Comparison of ENCODE assay signal across 25 cellular contexts in the genomic region with DNA sequence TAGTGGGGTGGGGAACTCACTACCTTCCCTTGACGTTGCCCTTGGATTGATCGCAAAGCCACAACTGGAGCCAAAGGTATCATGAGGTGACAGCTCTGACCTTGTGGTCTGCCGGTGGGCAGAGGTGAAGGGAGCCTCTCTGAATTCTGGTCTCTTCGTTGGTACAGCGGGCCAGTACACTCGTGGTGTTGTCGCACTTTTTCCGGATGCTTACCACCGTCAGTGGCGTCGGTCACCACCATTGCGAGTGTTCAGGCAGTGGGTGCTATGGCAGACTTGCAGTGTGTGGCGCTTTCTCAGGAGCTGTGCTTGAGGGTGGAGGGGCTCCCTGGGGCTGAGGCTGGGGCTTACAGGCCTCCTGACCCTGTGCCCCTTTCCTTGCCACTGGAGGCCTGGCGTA.
"Had no signal": no experiment of that assay in that cellular context is flagged by ENCODE, and none has a peak within 500 bp of the region (broad histone marks: within the 10 kb centered on the region; RNA-seq: fewer than 3 reads in every experiment).

No MANE protein-coding gene starts in this region.

- FAIRE-seq: colon had no signal

- H3K27me3 Mint-ChIP-seq: activated naive CD8-positive, alpha-beta T cell; activated T-helper 17 cell treated with anti-CD3 and anti-CD28 coated beads, Interleukin-2, amount 50 U/mL, for 72 hours; effector memory CD8-positive, alpha-beta T cell had no signal

- H3K4me1 Mint-ChIP-seq: activated T-helper 17 cell treated with anti-CD3 and anti-CD28 coated beads, Interleukin-2, amount 50 U/mL, for 72 hours had no signal

- H3K36me3 Mint-ChIP-seq: activated naive CD8-positive, alpha-beta T cell had no signal

- H3K36me3 ChIP-seq: esophagus muscularis mucosa, gastrocnemius medialis had no signal

- H3K9me3 Mint-ChIP-seq: activated CD8-positive, alpha-beta T cell treated with anti-CD3 and anti-CD28 coated beads for 36 hours; activated T-cell treated with anti-CD3 and anti-CD28 coated beads, Interleukin-2, amount 50 U/mL, for 4 hours; activated T-helper 17 cell treated with anti-CD3 and anti-CD28 coated beads, Interleukin-2, amount 50 U/mL, for 72 hours; effector memory CD8-positive, alpha-beta T cell; T-helper 2 cell treated with Interferon-gamma antibody and Interleukin-4, amounts not matched to agents 5 μg/mL and 100 μg/mL, for 36 hours had no signal

- H3K4me1 ChIP-seq: foreskin keratinocyte had no signal

- H3K9me3 ChIP-seq: body of pancreas, esophagus muscularis mucosa, gastrocnemius medialis had no signal

- H3K4me3 Mint-ChIP-seq: activated CD4-positive, alpha-beta T cell treated with anti-CD3 and anti-CD28 coated beads for 36 hours; activated CD8-positive, alpha-beta T cell treated with anti-CD3 and anti-CD28 coated beads for 36 hours; activated naive CD8-positive, alpha-beta T cell; activated T-cell treated with anti-CD3 and anti-CD28 coated beads, Interleukin-2, amount 50 U/mL, for 4 hours; activated T-helper 17 cell treated with anti-CD3 and anti-CD28 coated beads, Interleukin-2, amount 50 U/mL, for 72 hours; effector memory CD8-positive, alpha-beta T cell; T-helper 17 cell; T-helper 2 cell treated with Interferon-gamma antibody and Interleukin-4, amounts not matched to agents 5 μg/mL and 100 μg/mL, for 36 hours had no signal

- H3K4me3 ChIP-seq: body of pancreas, esophagus muscularis mucosa, gastrocnemius medialis had no signal

- H3K27ac ChIP-seq: body of pancreas, esophagus muscularis mucosa, foreskin keratinocyte, gastrocnemius medialis had no signal

- ATAC-seq: activated T-cell treated with anti-CD3 and anti-CD28 coated beads, Interleukin-2, amount 50 U/mL, for 4 hours; activated T-helper 17 cell treated with anti-CD3 and anti-CD28 coated beads, Interleukin-2, amount 50 U/mL, for 72 hours; body of pancreas; effector memory CD8-positive, alpha-beta T cell; T-helper 17 cell had no signal

- H3K27ac Mint-ChIP-seq: activated CD4-positive, alpha-beta T cell treated with anti-CD3 and anti-CD28 coated beads for 36 hours; activated CD8-positive, alpha-beta T cell treated with anti-CD3 and anti-CD28 coated beads for 36 hours; activated naive CD8-positive, alpha-beta T cell; activated T-helper 17 cell treated with anti-CD3 and anti-CD28 coated beads, Interleukin-2, amount 50 U/mL, for 72 hours; effector memory CD8-positive, alpha-beta T cell; T-helper 17 cell; T-helper 2 cell treated with Interferon-gamma antibody and Interleukin-4, amounts not matched to agents 5 μg/mL and 100 μg/mL, for 36 hours had no signal

- DNase-seq: activated CD4-positive, alpha-beta T cell treated with anti-CD3 and anti-CD28 coated beads, Interleukin-2, amount 50 U/mL, for 1 hour; activated CD4-positive, CD25-positive, alpha-beta regulatory T cell; activated CD4-positive, CD25-positive, alpha-beta regulatory T cell treated with anti-CD3 and anti-CD28 coated beads, Interleukin-2, amount 50 U/mL, for 72 hours; activated CD8-positive, alpha-beta memory T cell treated with anti-CD3 and anti-CD28 coated beads for 24 hours; activated effector memory CD4-positive, alpha-beta T cell treated with Interleukin-2 at 50 U/mL for 16 hours; activated gamma-delta T cell treated with Interleukin-2 at 50 U/mL for 16 hours; activated naive CD4-positive, alpha-beta T cell treated with anti-CD3 and anti-CD28 coated beads, Interleukin-2, amount 50 U/mL, for 16 hours; activated naive CD4-positive, alpha-beta T cell treated with Interleukin-2 at 50 U/mL for 16 hours; activated T-cell treated with anti-CD3 and anti-CD28 coated beads, Interleukin-2, amount 50 U/mL, for 4 hours; amniotic stem cell; body of pancreas; cortex of kidney; effector CD4-positive, alpha-beta T cell; effector memory CD8-positive, alpha-beta T cell; T-helper 17 cell; T1000 had no signal

- H3K27me3 ChIP-seq: body of pancreas, esophagus muscularis mucosa, foreskin keratinocyte, gastrocnemius medialis had no signal
